In the genomic region with DNA sequence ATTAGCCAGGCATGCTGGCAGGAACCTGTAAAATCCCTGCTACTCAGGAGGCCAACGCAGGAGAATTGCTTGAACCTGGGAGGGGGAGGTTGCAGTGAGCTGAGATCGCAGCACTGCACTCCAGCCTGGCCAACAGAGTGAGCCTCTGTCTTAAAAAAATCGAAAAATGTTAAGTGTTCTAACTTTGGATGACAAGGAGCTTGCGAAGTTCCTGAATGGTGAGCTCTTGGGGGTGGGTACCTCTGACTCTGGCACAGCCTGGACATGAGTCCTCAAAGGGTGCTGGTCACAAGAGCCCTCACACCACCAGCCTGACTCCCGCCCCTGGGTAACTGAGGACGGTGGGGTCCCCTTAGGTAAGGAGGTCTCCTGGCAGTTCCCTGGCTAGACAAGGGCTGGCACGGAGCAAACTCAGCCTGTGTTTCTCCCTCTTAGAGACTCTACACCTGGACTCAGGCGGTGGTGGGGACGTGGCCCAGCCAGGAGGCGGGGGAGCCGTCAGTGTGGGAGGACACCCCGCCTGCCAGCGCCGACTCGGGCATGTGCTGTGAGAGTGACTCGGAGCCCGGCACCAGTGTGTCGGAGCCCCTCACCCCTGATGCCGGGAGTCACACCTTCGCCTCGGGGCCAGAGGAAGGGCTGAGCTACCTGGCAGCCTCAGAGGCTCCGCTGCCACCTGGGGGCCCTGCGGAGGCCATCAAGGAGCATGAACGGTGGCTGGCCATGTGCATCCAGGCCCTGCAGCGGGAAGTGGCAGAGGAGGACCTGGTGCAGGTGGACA, we compare ENCODE assay signal across 15 cellular contexts. TPM values are rescaled to one million over a fixed set of nuclear protein-coding genes. Genes with fewer than 3 reads are reported as not detected.
"Had no signal": no experiment of that assay in that cellular context is flagged by ENCODE, and none has a peak within 500 bp of the region (broad histone marks: within the 10 kb centered on the region; RNA-seq: fewer than 3 reads in every experiment).

No MANE protein-coding gene starts in this region.

- H3K36me3 ChIP-seq: esophagus squamous epithelium, ovary, transverse colon had no signal

- ATAC-seq: body of pancreas, left cardiac atrium had no signal

- H3K4me3 ChIP-seq: body of pancreas, dorsolateral prefrontal cortex, esophagus squamous epithelium, ovary, skin epidermis, transverse colon had no signal

- DNase-seq: activated CD4-positive, alpha-beta T cell treated with anti-CD3 and anti-CD28 coated beads for 1 hour; activated T-cell treated with anti-CD3 and anti-CD28 coated beads, Interleukin-2, amount 50 U/mL, for 24 hours; amniotic stem cell; body of pancreas; cerebellar nuclear complex; dorsolateral prefrontal cortex; esophagus squamous epithelium; foreskin fibroblast; glutamatergic neuron; left cardiac atrium; mesendoderm; nephron progenitor cell; ovary; transverse colon had no signal

- H3K27me3 ChIP-seq: body of pancreas, dorsolateral prefrontal cortex, ovary, transverse colon had no signal

- H3K27ac ChIP-seq: body of pancreas, esophagus squamous epithelium, ovary, transverse colon had no signal

- H3K9me3 ChIP-seq: body of pancreas, esophagus squamous epithelium, ovary, transverse colon had no signal

RNA-seq across cellular contexts. Expression of a gene that starts 24.1 kb away (rescaled TPM):
- total RNA-seq: body of pancreas had no signal
